In genomic region chr6:86215323-86215722, GRCh38 we compare ENCODE assay signal across 27 cellular contexts.
"Had no signal": no experiment of that assay in that cellular context is flagged by ENCODE, and none has a peak within 500 bp of the region (broad histone marks: within the 10 kb centered on the region; RNA-seq: fewer than 3 reads in every experiment).

No MANE protein-coding gene starts in this region.

- H3K27me3 ChIP-seq: esophagus squamous epithelium, gastrocnemius medialis, heart right ventricle, hepatocyte, left lung had no signal

- H3K79me2 ChIP-seq: hepatocyte had no signal

- H3K9me3 ChIP-seq: esophagus squamous epithelium, gastrocnemius medialis, lower lobe of right lung had no signal

- H3K36me3 ChIP-seq: esophagus squamous epithelium, gastrocnemius medialis, heart right ventricle, left lung, lower lobe of right lung had no signal

- DNase-seq: cortex of kidney; effector CD8-positive, alpha-beta T cell; effector memory CD8-positive, alpha-beta T cell; endodermal cell; erythroblast; esophagus squamous epithelium; foreskin fibroblast; foreskin melanocyte; gastrocnemius medialis; glutamatergic neuron; head of caudate nucleus; heart right ventricle; hypothalamus; immature natural killer cell; islet precursor cell; kidney; kidney glomerular epithelial cell; left colon; left lung; left ventricle myocardium superior; lower lobe of right lung; mesenchymal stem cell; mucosa of descending colon; naive B cell had no signal

- H2AFZ ChIP-seq: hepatocyte had no signal

- H3K4me2 ChIP-seq: hepatocyte had no signal

- ATAC-seq: effector memory CD8-positive, alpha-beta T cell; esophagus mucosa; gastrocnemius medialis; heart right ventricle; left colon; left lung; left ventricle myocardium superior; lower lobe of right lung; mucosa of descending colon had no signal

- H3K27ac ChIP-seq: epithelial cell of prostate, esophagus squamous epithelium, gastrocnemius medialis, heart right ventricle, hepatocyte, left lung, lower lobe of right lung had no signal

- H3K4me3 ChIP-seq: esophagus squamous epithelium, gastrocnemius medialis, heart right ventricle, hepatocyte, left lung, lower lobe of right lung, mucosa of descending colon had no signal

- H3K4me1 ChIP-seq: esophagus squamous epithelium, gastrocnemius medialis, heart right ventricle, left lung, lower lobe of right lung had no signal
